Comparison of ENCODE assay signal across 1 cellular context in genomic region chr5:141934099-141934844, GRCh38.
TF ChIP-seq lines count a peak whose summit lies in the region.

No MANE protein-coding gene starts in this region.

TF ChIP-seq in SK-N-SH, 30 proteins besides CTCF, POLR2A, EP300 and RAD21 (continued from another document):
- TF ChIP-seq PBX3 (IDR thresholded peaks at IDR 0.05) (no peak), NFIC (IDR thresholded peaks at IDR 0.05; ENCODE audit: borderline replicate concordance) (peak; percentile 38; the same call in 1 of the 2 replicates), TAF1 (IDR thresholded peaks at IDR 0.05; ENCODE audit: borderline replicate concordance, low read depth, low read length) (no peak), ZBTB33 (IDR thresholded peaks at IDR 0.05; ENCODE audit: borderline replicate concordance, low read depth) (no peak)
